In genomic region chr6:50305660-50306059, GRCh38 we compare ENCODE assay signal across 27 cellular contexts.
DNase-seq lines count a peak whose midpoint lies in the region; ATAC-seq, FAIRE-seq and TF ChIP-seq lines count a peak whose summit lies in the region.
"Had no signal": no experiment of that assay in that cellular context is flagged by ENCODE, and none has a peak within 500 bp of the region (broad histone marks: within the 10 kb centered on the region; RNA-seq: fewer than 3 reads in every experiment).

No MANE protein-coding gene starts in this region.

- H3K9me3 ChIP-seq in breast epithelium, result peaks cover 0 to 11% of the 10 kb centered on the region in 2 donors
- H3K9me3 ChIP-seq: sigmoid colon had no signal

- H3K36me3 Mint-ChIP-seq in MCF 10A (ENCODE audit: insufficient read depth, unreplicated experiment), result no peaks in the 10 kb centered on the region

- no peaks in the 10 kb centered on the region for H3K27me3 Mint-ChIP-seq in MCF 10A (ENCODE audit: insufficient read depth, unreplicated experiment)
- H3K27me3 Mint-ChIP-seq: activated CD8-positive, alpha-beta T cell treated with anti-CD3 and anti-CD28 coated beads for 36 hours had no signal

- H3K36me3 ChIP-seq in breast epithelium, result no peaks in the 10 kb centered on the region
- H3K36me3 ChIP-seq: BLaER1 treated with 17β-estradiol and CSF1 and Interleukin-3, amounts not matched to agents 10 nM and 100 nM; sigmoid colon had no signal

- DNase-seq in MCF 10A (ENCODE audit: unreplicated experiment) (peak; percentile 35), breast epithelium (ENCODE audit: low spot score in 2 of 2) (no peak), NB4 (ENCODE audit: low read depth) (peak; percentile 7), epithelial cell of esophagus (ENCODE audit: low read depth) (peak; percentile 34), urothelium cell line (ENCODE audit: low spot score) (peak; percentile 49), dedifferentiated amniotic fluid mesenchymal stem cell (ENCODE audit: extremely low spot score) (no peak), left ventricle myocardium superior (no peak), RWPE1 (ENCODE audit: low spot score) (no peak)
- DNase-seq: activated CD4-positive, CD25-positive, alpha-beta regulatory T cell; activated CD8-positive, alpha-beta T cell treated with anti-CD3 and anti-CD28 coated beads for 36 hours; activated gamma-delta T cell treated with Interleukin-2 at 50 U/mL for 16 hours; cortex of kidney; H7; head of caudate nucleus; KG1; NCI-H1105 treated with DMSO at 0.1 percent for 48 hours; NCI-H510A treated with DMSO at 0.1 percent for 48 hours; nephron progenitor cell; Right ventricle myocardium superior; sigmoid colon; stimulated activated CD8-positive, alpha-beta memory T cell treated with anti-CD3 and anti-CD28 coated beads, Interleukin-4, amount 100 ng/mL, for 48 hours; T1000 had no signal

- H3K27ac ChIP-seq in breast epithelium (no peak overlapping the region), RWPE1 (no peak overlapping the region)
- H3K27ac ChIP-seq: HL-60, sigmoid colon had no signal

- no peak for TF ChIP-seq CTCF in MCF 10A (IDR thresholded peaks at IDR 0.05; ENCODE audit: unreplicated experiment)
- TF ChIP-seq CTCF in breast epithelium (IDR thresholded peaks at IDR 0.05), result no peak
- TF ChIP-seq CTCF in NB4 (IDR thresholded peaks at IDR 0.05; ENCODE audit: low read depth, low read length), result no peak
- TF ChIP-seq CTCF in epithelial cell of esophagus (IDR thresholded peaks at IDR 0.05; ENCODE audit: insufficient read depth, low read depth, low read length, missing control alignments), result no peak
- TF ChIP-seq CTCF in RWPE1 (conservative IDR thresholded peaks at IDR 0.05; ENCODE audit: low read depth), result no peak

- no peak for ATAC-seq in left ventricle myocardium superior
- ATAC-seq: activated CD8-positive, alpha-beta T cell treated with anti-CD3 and anti-CD28 coated beads for 36 hours; left lobe of liver had no signal

- no peaks in the 10 kb centered on the region for H3K4me1 ChIP-seq in breast epithelium
- H3K4me1 ChIP-seq: BLaER1 treated with 17β-estradiol and CSF1 and Interleukin-3, amounts not matched to agents 10 nM and 100 nM; sigmoid colon had no signal

- POLR2A ChIA-PET in MCF 10A (lab: Yijun Ruan, JAX) (interaction anchor here (0.6 kb wide), 1 partner anchor 1034 kb away, joined by 3 read pairs; no protein-coding TSS in a partner anchor), RWPE1 (lab: Yijun Ruan, JAX; ENCODE audit: low non-redundant PET) (no interaction called here)

- H3K27me3 ChIP-seq in breast epithelium, result no peaks in the 10 kb centered on the region
- H3K27me3 ChIP-seq: BLaER1 treated with 17β-estradiol and CSF1 and Interleukin-3, amounts not matched to agents 10 nM and 100 nM; sigmoid colon had no signal

- TF ChIP-seq POLR2A in breast epithelium (IDR thresholded peaks at IDR 0.05) (no peak), NB4 (IDR thresholded peaks at IDR 0.05; ENCODE audit: extremely low read depth, insufficient read length) (no peak)

- H3K4me1 Mint-ChIP-seq in MCF 10A (ENCODE audit: insufficient read depth, unreplicated experiment), result no peaks in the 10 kb centered on the region
- H3K4me1 Mint-ChIP-seq: nephron progenitor cell had no signal

- BruUV-seq in MCF 10A (replicated peaks; lab: Mats Ljungman, UMichigan), result no TSS peak

- H3K4me3 ChIP-seq in breast epithelium, result no peak overlapping the region
- H3K4me3 ChIP-seq in NB4 (ENCODE audit: low read depth, low read length), result no peak overlapping the region
- no peak overlapping the region for H3K4me3 ChIP-seq in epithelial cell of esophagus (ENCODE audit: low read length)
- H3K4me3 ChIP-seq: BLaER1 treated with 17β-estradiol and CSF1 and Interleukin-3, amounts not matched to agents 10 nM and 100 nM; sigmoid colon had no signal

- intact Hi-C loops in MCF 10A (cut with micrococcal nuclease) (no loop called here), breast epithelium (cut with DNase I; ENCODE audit: low total_unique reads) (no loop called here), left ventricle myocardium superior (cut with micrococcal nuclease) (no loop called here)

- CTCF ChIA-PET in MCF 10A (lab: Yijun Ruan, JAX), result interaction anchor here (0.8 kb wide), 1 partner anchor 45 kb away, joined by 3 read pairs; no protein-coding TSS in a partner anchor
- CTCF ChIA-PET in RWPE1 (lab: Yijun Ruan, JAX), result no interaction called here

- H3K27ac Mint-ChIP-seq in MCF 10A (ENCODE audit: low read depth, unreplicated experiment), result no peak overlapping the region
- H3K27ac Mint-ChIP-seq: activated CD8-positive, alpha-beta T cell treated with anti-CD3 and anti-CD28 coated beads for 36 hours; nephron progenitor cell had no signal

- peak; percentile 84 for FAIRE-seq in urothelium cell line (lab: Jason Lieb, UNC)
- FAIRE-seq: A204.1, endometrium had no signal

- H3K9me3 Mint-ChIP-seq in MCF 10A (ENCODE audit: unreplicated experiment), result peaks cover 6% of the 10 kb centered on the region

- H3K4me3 Mint-ChIP-seq in MCF 10A (ENCODE audit: unreplicated experiment), result no peak overlapping the region
- H3K4me3 Mint-ChIP-seq: activated CD8-positive, alpha-beta T cell treated with anti-CD3 and anti-CD28 coated beads for 36 hours; nephron progenitor cell had no signal

Comparison
In these comparisons a context has a peak if more than half of its experiments do, and no peak if none do; other contexts are left out.
1. DNase-seq: peak in MCF 10A (single experiment), NB4 (single experiment), epithelial cell of esophagus (single experiment) and urothelium cell line (single experiment); none in breast epithelium (0 of 2), dedifferentiated amniotic fluid mesenchymal stem cell (single experiment), left ventricle myocardium superior (single experiment) and RWPE1 (single experiment).